Comparison of ENCODE assay signal across 9 cellular contexts in the genomic region with DNA sequence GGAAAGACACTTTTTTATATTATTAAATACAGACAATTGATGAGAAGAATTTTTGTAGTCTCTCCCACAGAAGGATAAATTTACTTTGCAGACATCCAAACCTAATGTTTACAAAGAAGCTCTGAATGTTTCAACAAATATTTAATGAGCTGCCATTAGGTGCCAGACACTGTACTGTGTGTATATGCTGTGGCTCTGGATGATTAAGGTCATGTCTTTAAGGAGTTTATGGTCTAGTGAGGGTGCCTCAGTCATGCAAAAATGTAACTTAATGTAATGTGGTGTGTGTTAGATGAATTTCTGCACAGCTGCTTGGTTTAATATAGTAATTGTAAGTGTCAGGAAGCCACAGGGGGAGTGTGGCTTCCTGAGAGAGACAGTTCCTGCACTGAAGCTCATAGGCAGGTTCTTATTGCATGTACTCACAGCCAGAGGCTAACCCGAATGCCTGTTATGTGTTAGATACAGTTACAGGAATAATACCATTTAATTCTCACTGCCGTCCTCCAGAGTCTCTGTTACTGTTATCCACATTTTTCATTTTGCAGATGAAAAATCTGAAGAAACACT. TPM values are rescaled to one million over a fixed set of nuclear protein-coding genes. Genes with fewer than 3 reads are reported as not detected.
DNase-seq lines count a peak whose midpoint lies in the region; ATAC-seq and TF ChIP-seq lines count a peak whose summit lies in the region.
"Had no signal": no experiment of that assay in that cellular context is flagged by ENCODE, and none has a peak within 500 bp of the region (broad histone marks: within the 10 kb centered on the region; RNA-seq: fewer than 3 reads in every experiment).

No MANE protein-coding gene starts in this region.

- H3K4me1 Mint-ChIP-seq in activated CD4-positive, alpha-beta T cell treated with anti-CD3 and anti-CD28 coated beads, Interleukin-2, amount 10 ng/mL, durations not matched to agents 24 days and 14 days: peaks cover 32% of the 10 kb centered on the region
- peaks cover 38% of the 10 kb centered on the region for H3K4me1 Mint-ChIP-seq in activated naive CD8-positive, alpha-beta T cell treated with anti-CD3 and anti-CD28 coated beads for 36 hours

- TF ChIP-seq CTCF in lower lobe of right lung (IDR thresholded peaks at IDR 0.05): no peak

- H3K36me3 ChIP-seq in lower lobe of right lung: no peaks in the 10 kb centered on the region

- intact Hi-C loops in activated CD4-positive, alpha-beta T cell treated with anti-CD3 and anti-CD28 coated beads, Interleukin-2, amount 10 ng/mL, durations not matched to agents 24 days and 14 days (cut with micrococcal nuclease): no loop called here
- intact Hi-C loops in lower lobe of right lung (cut with DNase I): no loop called here

- ATAC-seq in HG02852 (IDR thresholded peaks at IDR 0.05; ENCODE audit: unreplicated experiment) (peak; percentile 71), lower lobe of right lung (no peak)

- H3K9me3 Mint-ChIP-seq in activated CD4-positive, alpha-beta T cell treated with anti-CD3 and anti-CD28 coated beads, Interleukin-2, amount 10 ng/mL, durations not matched to agents 24 days and 14 days: no peaks in the 10 kb centered on the region
- H3K9me3 Mint-ChIP-seq in activated naive CD8-positive, alpha-beta T cell treated with anti-CD3 and anti-CD28 coated beads for 36 hours: no peaks in the 10 kb centered on the region

- no peaks in the 10 kb centered on the region for H3K27me3 ChIP-seq in lower lobe of right lung (ENCODE audit: low read depth)

- H3K9me3 ChIP-seq in lower lobe of right lung: no peaks in the 10 kb centered on the region

- peaks cover 17% of the 10 kb centered on the region for H3K4me1 ChIP-seq in lower lobe of right lung

- H3K4me3 ChIP-seq in lower lobe of right lung: no peak overlapping the region

- no peak overlapping the region for H3K27ac ChIP-seq in lower lobe of right lung

- no peak overlapping the region for H3K27ac Mint-ChIP-seq in activated CD4-positive, alpha-beta T cell treated with anti-CD3 and anti-CD28 coated beads, Interleukin-2, amount 10 ng/mL, durations not matched to agents 24 days and 14 days
- H3K27ac Mint-ChIP-seq in activated naive CD8-positive, alpha-beta T cell treated with anti-CD3 and anti-CD28 coated beads for 36 hours: peak overlapping the region; percentile 17

- H3K27me3 Mint-ChIP-seq in activated CD4-positive, alpha-beta T cell treated with anti-CD3 and anti-CD28 coated beads, Interleukin-2, amount 10 ng/mL, durations not matched to agents 24 days and 14 days: peaks cover 6% of the 10 kb centered on the region
- H3K27me3 Mint-ChIP-seq in activated naive CD8-positive, alpha-beta T cell treated with anti-CD3 and anti-CD28 coated beads for 36 hours: no peaks in the 10 kb centered on the region

- H3K36me3 Mint-ChIP-seq in activated CD4-positive, alpha-beta T cell treated with anti-CD3 and anti-CD28 coated beads, Interleukin-2, amount 10 ng/mL, durations not matched to agents 24 days and 14 days (ENCODE audit: low read depth): peaks cover 2% of the 10 kb centered on the region
- peaks cover 13% of the 10 kb centered on the region for H3K36me3 Mint-ChIP-seq in activated naive CD8-positive, alpha-beta T cell treated with anti-CD3 and anti-CD28 coated beads for 36 hours

- peak; percentile 74 for DNase-seq in activated CD4-positive, alpha-beta T cell treated with anti-CD3 and anti-CD28 coated beads, Interleukin-2, amount 10 ng/mL, durations not matched to agents 24 days and 14 days
- DNase-seq in activated CD4-positive, alpha-beta T cell treated with anti-CD3 and anti-CD28 coated beads, Interleukin-2, amount 50 U/mL, for 4 hours: no peak
- DNase-seq in activated naive CD8-positive, alpha-beta T cell treated with anti-CD3 and anti-CD28 coated beads for 36 hours: no peak
- DNase-seq in retina (peak; percentile 48), lower lobe of right lung (no peak), NCI-H187 (lab: John Stamatoyannopoulos, UW) (no peak), GM19240 (ENCODE audit: insufficient read length, low spot score) (no peak)
- DNase-seq: NCI-H1694 had no signal

- H3K4me3 Mint-ChIP-seq in activated CD4-positive, alpha-beta T cell treated with anti-CD3 and anti-CD28 coated beads, Interleukin-2, amount 10 ng/mL, durations not matched to agents 24 days and 14 days: peak overlapping the region; percentile 57
- peak overlapping the region; percentile 29 for H3K4me3 Mint-ChIP-seq in activated naive CD8-positive, alpha-beta T cell treated with anti-CD3 and anti-CD28 coated beads for 36 hours

RNA-seq across cellular contexts. Expression of gene SPATA13, which starts 43.3 kb away (rescaled TPM):
- total RNA-seq in activated CD4-positive, alpha-beta T cell treated with anti-CD3 and anti-CD28 coated beads, Interleukin-2, amount 10 ng/mL, durations not matched to agents 24 days and 14 days: 41.9 and 43.6 TPM in 2 replicates
- total RNA-seq in activated naive CD8-positive, alpha-beta T cell treated with anti-CD3 and anti-CD28 coated beads for 36 hours: 10 to 100 TPM; 58.0 to 59.4 TPM
- 44.2 TPM for total RNA-seq in lower lobe of right lung

Comparison
In these comparisons a context has a peak if more than half of its experiments do, and no peak if none do; other contexts are left out.
1. DNase-seq: peak in activated CD4-positive, alpha-beta T cell treated with anti-CD3 and anti-CD28 coated beads, Interleukin-2, amount 10 ng/mL, durations not matched to agents 24 days and 14 days (single experiment) and retina (single experiment); none in activated CD4-positive, alpha-beta T cell treated with anti-CD3 and anti-CD28 coated beads, Interleukin-2, amount 50 U/mL, for 4 hours (0 of 2), activated naive CD8-positive, alpha-beta T cell treated with anti-CD3 and anti-CD28 coated beads for 36 hours (single experiment), lower lobe of right lung (single experiment), NCI-H187 (0 of 2) and GM19240 (single experiment).